In the genomic region with DNA sequence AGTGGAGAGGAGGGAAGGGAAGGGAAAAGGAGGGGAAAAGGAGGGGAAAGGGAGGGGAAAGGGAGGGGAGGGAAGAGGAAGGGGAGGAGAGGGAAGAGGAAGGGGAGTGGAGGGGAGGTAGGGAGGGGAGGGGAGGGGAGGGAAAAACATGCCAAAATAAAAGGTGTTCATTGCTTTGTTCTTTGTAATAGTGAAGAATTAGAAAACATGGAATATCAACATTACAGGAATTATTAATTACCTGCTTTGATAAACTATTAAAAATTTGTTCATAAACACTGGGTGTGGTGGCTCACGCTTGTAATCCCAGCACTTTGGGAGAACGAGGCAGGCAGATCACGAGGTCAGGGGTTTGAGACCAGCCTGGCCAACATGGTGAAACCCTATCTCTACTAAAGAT, we compare ENCODE assay signal across 6 cellular contexts.
"Had no signal": no experiment of that assay in that cellular context is flagged by ENCODE, and none has a peak within 500 bp of the region (broad histone marks: within the 10 kb centered on the region; RNA-seq: fewer than 3 reads in every experiment).

No MANE protein-coding gene starts in this region.

- FAIRE-seq: HTR-8/SVneo had no signal

- H3K4me2 ChIP-seq: KMS-11 had no signal

- H3K27ac ChIP-seq: HL-60, KMS-11 had no signal

- DNase-seq: IMR-90, KBM-7, KG1 had no signal

- H3K9ac ChIP-seq: KMS-11 had no signal
